Comparison of ENCODE assay signal across 22 cellular contexts in the genomic region with DNA sequence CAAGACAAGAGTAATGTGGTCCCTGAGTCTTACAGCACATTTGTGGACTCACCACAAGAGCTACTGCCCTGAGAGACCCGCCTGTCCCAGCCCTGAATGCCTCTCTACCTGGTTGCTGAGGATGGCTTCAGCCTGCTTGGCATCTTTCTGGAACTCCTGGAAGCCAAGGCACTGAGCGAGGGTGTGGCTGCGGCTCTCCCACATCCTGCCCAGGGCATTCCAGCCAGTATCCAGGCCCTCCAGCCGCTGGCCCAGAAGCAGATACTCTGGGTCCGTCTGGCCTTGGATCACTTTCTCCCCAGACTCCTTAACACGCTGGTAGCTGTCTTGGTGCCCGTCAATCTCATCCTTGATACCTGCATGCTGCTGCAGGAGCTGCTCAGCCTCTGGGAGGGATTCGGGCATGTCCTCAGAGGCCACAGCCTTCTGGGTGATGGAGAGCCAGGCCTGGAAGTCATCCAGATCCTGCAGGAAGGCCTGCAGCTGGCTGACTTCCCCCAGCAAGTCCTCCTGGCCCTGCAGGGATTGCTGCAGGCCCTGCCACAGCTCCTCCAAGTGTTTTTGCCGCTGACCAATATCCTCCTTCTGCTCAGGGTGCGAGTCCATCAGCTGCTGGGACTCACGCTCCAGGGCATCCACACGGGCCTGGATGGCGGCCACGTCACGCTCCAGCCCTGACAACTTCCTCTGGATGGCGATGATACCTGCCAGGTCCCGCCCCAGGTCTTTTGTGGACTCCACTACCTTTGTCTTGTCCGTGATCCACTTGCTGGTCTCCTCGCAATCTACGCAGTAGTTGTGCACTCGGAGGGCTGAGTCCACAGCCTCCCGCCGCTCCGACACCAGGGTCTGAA.
DNase-seq lines count a peak whose midpoint lies in the region; ATAC-seq and TF ChIP-seq lines count a peak whose summit lies in the region.
"Had no signal": no experiment of that assay in that cellular context is flagged by ENCODE, and none has a peak within 500 bp of the region (broad histone marks: within the 10 kb centered on the region; RNA-seq: fewer than 3 reads in every experiment).

No MANE protein-coding gene starts in this region.

- H3K79me2 ChIP-seq in neural progenitor cell (ENCODE audit: low read depth): no peaks in the 10 kb centered on the region

- peak overlapping the region; percentile 51 for H3K27ac Mint-ChIP-seq in neural progenitor cell
- H3K27ac Mint-ChIP-seq: activated naive CD8-positive, alpha-beta T cell; activated T-helper 1 cell treated with anti-CD3 and anti-CD28 coated beads, Interleukin-12 subunit alpha, Interleukin-12 subunit beta, Interleukin-2, Interleukin-4 antibody, amounts not matched to agents 30 ng/mL and 10 ng/mL and 1 ng/mL, durations not matched to agents 14 hours and 24 hours and 36 hours; naive thymus-derived CD4-positive, alpha-beta T cell had no signal

- peaks cover 21% of the 10 kb centered on the region for H3K4me1 ChIP-seq in neural progenitor cell
- H3K4me1 ChIP-seq: Peyer's patch, upper lobe of left lung had no signal

- H3K27me3 ChIP-seq in neural progenitor cell: no peaks in the 10 kb centered on the region
- H3K27me3 ChIP-seq: dorsolateral prefrontal cortex, Peyer's patch, upper lobe of left lung had no signal

- peaks cover 11% of the 10 kb centered on the region for H3K4me1 Mint-ChIP-seq in neural progenitor cell
- H3K4me1 Mint-ChIP-seq: naive thymus-derived CD4-positive, alpha-beta T cell had no signal

- no peaks in the 10 kb centered on the region for H4K20me1 ChIP-seq in neural progenitor cell (ENCODE audit: low read depth)

- H3K27me3 Mint-ChIP-seq in neural progenitor cell (ENCODE audit: insufficient read depth, low read depth): peaks cover 5% of the 10 kb centered on the region
- H3K27me3 Mint-ChIP-seq: activated naive CD8-positive, alpha-beta T cell; naive thymus-derived CD4-positive, alpha-beta T cell had no signal

- TF ChIP-seq CTCF in fibroblast of mammary gland (conservative IDR thresholded peaks at IDR 0.05; ENCODE audit: control insufficient read depth, insufficient read depth, low read depth, low read length) (no peak), neural progenitor cell (IDR thresholded peaks at IDR 0.05) (no peak)

- H3F3A ChIP-seq in neural progenitor cell (ENCODE audit: low read depth): peaks cover 20% of the 10 kb centered on the region

- H2AFZ ChIP-seq in neural progenitor cell (replicated peaks): no peak overlapping the region

- no peak overlapping the region for H3K4me2 ChIP-seq in neural progenitor cell
- H3K4me2 ChIP-seq: smooth muscle cell had no signal

- no peak for ATAC-seq in GM18520 (IDR thresholded peaks at IDR 0.05; ENCODE audit: unreplicated experiment)
- ATAC-seq: GM12878; HCT116; naive thymus-derived CD4-positive, alpha-beta T cell had no signal

- no peaks in the 10 kb centered on the region for H3K9me3 Mint-ChIP-seq in neural progenitor cell
- H3K9me3 Mint-ChIP-seq: activated T-helper 1 cell treated with anti-CD3 and anti-CD28 coated beads, Interleukin-12 subunit alpha, Interleukin-12 subunit beta, Interleukin-2, Interleukin-4 antibody, amounts not matched to agents 30 ng/mL and 10 ng/mL and 1 ng/mL, durations not matched to agents 14 hours and 24 hours and 36 hours; naive thymus-derived CD4-positive, alpha-beta T cell had no signal

- H3K4me3 Mint-ChIP-seq in neural progenitor cell: no peak overlapping the region
- H3K4me3 Mint-ChIP-seq: activated naive CD8-positive, alpha-beta T cell; activated T-helper 1 cell treated with anti-CD3 and anti-CD28 coated beads, Interleukin-12 subunit alpha, Interleukin-12 subunit beta, Interleukin-2, Interleukin-4 antibody, amounts not matched to agents 30 ng/mL and 10 ng/mL and 1 ng/mL, durations not matched to agents 14 hours and 24 hours and 36 hours; naive thymus-derived CD4-positive, alpha-beta T cell had no signal

- no peak overlapping the region for H3K4me3 ChIP-seq in fibroblast of mammary gland (ENCODE audit: control insufficient read depth, low read depth, low read length)
- H3K4me3 ChIP-seq in neural progenitor cell: no peak overlapping the region
- H3K4me3 ChIP-seq: dorsolateral prefrontal cortex, GM12878, Peyer's patch, smooth muscle cell, upper lobe of left lung had no signal

- H3K27ac ChIP-seq in neural progenitor cell: no peak overlapping the region
- H3K27ac ChIP-seq: dorsolateral prefrontal cortex, Peyer's patch, upper lobe of left lung had no signal

- H3K9ac ChIP-seq in neural progenitor cell: no peak overlapping the region

- H3K9me3 ChIP-seq in neural progenitor cell (ENCODE audit: low read depth): no peaks in the 10 kb centered on the region
- H3K9me3 ChIP-seq: Peyer's patch, upper lobe of left lung had no signal

- H3K36me3 Mint-ChIP-seq in neural progenitor cell: no peaks in the 10 kb centered on the region
- H3K36me3 Mint-ChIP-seq: activated naive CD8-positive, alpha-beta T cell; naive thymus-derived CD4-positive, alpha-beta T cell had no signal

- no peaks in the 10 kb centered on the region for H3K36me3 ChIP-seq in neural progenitor cell
- H3K36me3 ChIP-seq: Peyer's patch, upper lobe of left lung had no signal

- DNase-seq in EL (peak; percentile 27), NCI-H226 (peak; percentile 90), fibroblast of mammary gland (ENCODE audit: low read depth) (peak; percentile 30), neural progenitor cell (ENCODE audit: low spot score) (no peak), SKM-1 (lab: John Stamatoyannopoulos, UW; ENCODE audit: unreplicated experiment) (no peak), islet precursor cell (no peak)
- DNase-seq: activated CD4-positive, alpha-beta T cell treated with anti-CD3 and anti-CD28 coated beads for 1 hour; Calu3; dorsolateral prefrontal cortex; erythroblast; mesenchymal stem cell; naive thymus-derived CD4-positive, alpha-beta T cell; NCI-H187 treated with DMSO at 0.1 percent for 48 hours; Peyer's patch; stimulated activated CD4-positive, alpha-beta T cell treated with anti-CD3 and anti-CD28 coated beads, Interleukin-4, amount 100 ng/mL, for 24 hours had no signal

Comparison
In these comparisons a context has a peak if more than half of its experiments do, and no peak if none do; other contexts are left out.
1. DNase-seq: peak in EL (single experiment), NCI-H226 (single experiment) and fibroblast of mammary gland (single experiment); none in neural progenitor cell (single experiment), SKM-1 (single experiment) and islet precursor cell (single experiment).